ENCODE assay signal across 1 cellular context in the genomic region with DNA sequence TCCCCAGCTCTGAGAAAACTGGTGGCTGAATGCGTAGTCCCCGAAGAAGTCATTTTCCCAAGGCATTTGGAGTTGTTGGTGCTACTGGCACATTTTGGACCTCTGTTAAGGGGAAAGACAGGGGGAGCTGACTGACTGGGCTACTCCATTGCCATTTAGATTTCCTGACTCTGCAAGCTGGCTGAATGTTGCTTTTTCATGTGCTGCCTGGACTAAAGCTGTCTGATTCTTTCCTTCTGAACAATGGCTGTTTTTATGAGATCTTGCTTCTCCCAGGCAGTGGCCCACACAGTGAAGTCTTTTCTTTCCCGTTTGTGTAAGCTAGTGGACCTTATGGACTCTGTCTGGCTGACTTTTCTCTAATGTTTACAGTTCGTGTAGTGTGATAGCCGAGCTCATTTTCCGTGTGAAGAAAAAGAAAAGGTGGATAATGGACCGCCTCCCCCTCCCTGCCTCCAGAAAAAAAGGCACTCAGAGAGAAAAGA.
TF ChIP-seq lines count a peak whose summit lies in the region.

No MANE protein-coding gene starts in this region.

TF ChIP-seq in HepG2, 621 proteins besides CTCF, POLR2A, EP300 and RAD21 (continued from another document and continues in another):
- TF ChIP-seq HNF1A (IDR thresholded peaks at IDR 0.05; ENCODE audit: low read depth) (no peak), HNF1A (CRISPR knock-in tag; IDR thresholded peaks at IDR 0.05; ENCODE audit: borderline replicate concordance) (peak; percentile 52; the same call in 1 of the 2 replicates), NCOA2 (CRISPR knock-in tag; IDR thresholded peaks at IDR 0.05) (peak; percentile 65; the same call in 1 of the 2 replicates), ZFY (CRISPR knock-in tag; IDR thresholded peaks at IDR 0.05) (no peak), YY1 (IDR thresholded peaks at IDR 0.05; ENCODE audit: insufficient read depth, insufficient replicate concordance, low read depth, low read length) (peak; percentile 40), ZNF563 (CRISPR knock-in tag; IDR thresholded peaks at IDR 0.05) (no peak), HMG20A (CRISPR knock-in tag; IDR thresholded peaks at IDR 0.05; ENCODE audit: borderline replicate concordance) (peak; percentile 69; the same call in 1 of the 2 replicates), POLR2G (IDR thresholded peaks at IDR 0.05; ENCODE audit: low read depth, low read length) (peak; percentile 55; the same call in 1 of the 2 replicates), ZKSCAN8 (CRISPR knock-in tag; IDR thresholded peaks at IDR 0.05; ENCODE audit: borderline replicate concordance) (0 out of 2 replicates have a peak, but pooled peaks have one; percentile 29), TCF7L2 (IDR thresholded peaks at IDR 0.05; ENCODE audit: low read depth, low read length) (0 out of 2 replicates have a peak, but pooled peaks have one; percentile 18), CERS6 (CRISPR knock-in tag; IDR thresholded peaks at IDR 0.05) (no peak), SALL1 (CRISPR knock-in tag; IDR thresholded peaks at IDR 0.05) (peak; percentile 41; the same call in 1 of the 2 replicates), ZNF496 (CRISPR knock-in tag; IDR thresholded peaks at IDR 0.05; ENCODE audit: insufficient replicate concordance) (no peak), THAP11 (CRISPR knock-in tag; IDR thresholded peaks at IDR 0.05) (peak; percentile 39; the same call in 1 of the 2 replicates), SOX5 (CRISPR knock-in tag; IDR thresholded peaks at IDR 0.05; ENCODE audit: borderline replicate concordance) (peak; percentile 89), DMAP1 (CRISPR knock-in tag; IDR thresholded peaks at IDR 0.05) (peak; percentile 55; the same call in 1 of the 2 replicates), RBM22 (optimal IDR thresholded peaks at IDR 0.05; ENCODE audit: low read length) (peak; percentile 32), HNF4G (IDR thresholded peaks at IDR 0.05; ENCODE audit: borderline replicate concordance, low read depth, low read length) (peak; percentile 66), HNF4G (CRISPR knock-in tag; IDR thresholded peaks at IDR 0.05; ENCODE audit: borderline replicate concordance, low read depth) (0 out of 2 replicates have a peak, but pooled peaks have one; percentile 24), ARID5B (CRISPR knock-in tag; IDR thresholded peaks at IDR 0.05) (peak; percentile 79; the same call in 1 of the 2 replicates), ZSCAN25 (CRISPR knock-in tag; IDR thresholded peaks at IDR 0.05) (no peak), ZFP36L2 (CRISPR knock-in tag; IDR thresholded peaks at IDR 0.05) (no peak), ZNF441 (CRISPR knock-in tag; IDR thresholded peaks at IDR 0.05; ENCODE audit: borderline replicate concordance) (no peak), SP5 (CRISPR knock-in tag; IDR thresholded peaks at IDR 0.05; ENCODE audit: borderline replicate concordance, low read depth) (peak; percentile 47; the same call in 1 of the 2 replicates), ZNF530 (CRISPR knock-in tag; IDR thresholded peaks at IDR 0.05; ENCODE audit: low read depth) (no peak), FOXO1 (CRISPR knock-in tag; IDR thresholded peaks at IDR 0.05) (peak; percentile 53; the same call in 1 of the 2 replicates), HNF1B (CRISPR knock-in tag; IDR thresholded peaks at IDR 0.05) (no peak), MBNL3 (CRISPR knock-in tag; conservative IDR thresholded peaks at IDR 0.05) (no peak), PPARG (CRISPR knock-in tag; conservative IDR thresholded peaks at IDR 0.05) (peak; percentile 46; the same call in 1 of the 2 replicates), ZNF362 (CRISPR knock-in tag; IDR thresholded peaks at IDR 0.05; ENCODE audit: borderline replicate concordance) (0 out of 2 replicates have a peak, but pooled peaks have one; percentile 59)
- TF ChIP-seq, protein P1, sequence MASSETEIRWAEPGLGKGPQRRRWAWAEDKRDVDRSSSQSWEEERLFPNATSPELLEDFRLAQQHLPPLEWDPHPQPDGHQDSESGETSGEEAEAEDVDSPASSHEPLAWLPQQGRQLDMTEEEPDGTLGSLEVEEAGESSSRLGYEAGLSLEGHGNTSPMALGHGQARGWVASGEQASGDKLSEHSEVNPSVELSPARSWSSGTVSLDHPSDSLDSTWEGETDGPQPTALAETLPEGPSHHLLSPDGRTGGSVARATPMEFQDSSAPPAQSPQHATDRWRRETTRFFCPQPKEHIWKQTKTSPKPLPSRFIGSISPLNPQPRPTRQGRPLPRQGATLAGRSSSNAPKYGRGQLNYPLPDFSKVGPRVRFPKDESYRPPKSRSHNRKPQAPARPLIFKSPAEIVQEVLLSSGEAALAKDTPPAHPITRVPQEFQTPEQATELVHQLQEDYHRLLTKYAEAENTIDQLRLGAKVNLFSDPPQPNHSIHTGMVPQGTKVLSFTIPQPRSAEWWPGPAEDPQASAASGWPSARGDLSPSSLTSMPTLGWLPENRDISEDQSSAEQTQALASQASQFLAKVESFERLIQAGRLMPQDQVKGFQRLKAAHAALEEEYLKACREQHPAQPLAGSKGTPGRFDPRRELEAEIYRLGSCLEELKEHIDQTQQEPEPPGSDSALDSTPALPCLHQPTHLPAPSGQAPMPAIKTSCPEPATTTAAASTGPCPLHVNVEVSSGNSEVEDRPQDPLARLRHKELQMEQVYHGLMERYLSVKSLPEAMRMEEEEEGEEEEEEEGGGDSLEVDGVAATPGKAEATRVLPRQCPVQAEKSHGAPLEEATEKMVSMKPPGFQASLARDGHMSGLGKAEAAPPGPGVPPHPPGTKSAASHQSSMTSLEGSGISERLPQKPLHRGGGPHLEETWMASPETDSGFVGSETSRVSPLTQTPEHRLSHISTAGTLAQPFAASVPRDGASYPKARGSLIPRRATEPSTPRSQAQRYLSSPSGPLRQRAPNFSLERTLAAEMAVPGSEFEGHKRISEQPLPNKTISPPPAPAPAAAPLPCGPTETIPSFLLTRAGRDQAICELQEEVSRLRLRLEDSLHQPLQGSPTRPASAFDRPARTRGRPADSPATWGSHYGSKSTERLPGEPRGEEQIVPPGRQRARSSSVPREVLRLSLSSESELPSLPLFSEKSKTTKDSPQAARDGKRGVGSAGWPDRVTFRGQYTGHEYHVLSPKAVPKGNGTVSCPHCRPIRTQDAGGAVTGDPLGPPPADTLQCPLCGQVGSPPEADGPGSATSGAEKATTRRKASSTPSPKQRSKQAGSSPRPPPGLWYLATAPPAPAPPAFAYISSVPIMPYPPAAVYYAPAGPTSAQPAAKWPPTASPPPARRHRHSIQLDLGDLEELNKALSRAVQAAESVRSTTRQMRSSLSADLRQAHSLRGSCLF (CRISPR knock-in tag; IDR thresholded peaks at IDR 0.05; ENCODE audit: borderline replicate concordance) = no peak
- TF ChIP-seq, protein P2, sequence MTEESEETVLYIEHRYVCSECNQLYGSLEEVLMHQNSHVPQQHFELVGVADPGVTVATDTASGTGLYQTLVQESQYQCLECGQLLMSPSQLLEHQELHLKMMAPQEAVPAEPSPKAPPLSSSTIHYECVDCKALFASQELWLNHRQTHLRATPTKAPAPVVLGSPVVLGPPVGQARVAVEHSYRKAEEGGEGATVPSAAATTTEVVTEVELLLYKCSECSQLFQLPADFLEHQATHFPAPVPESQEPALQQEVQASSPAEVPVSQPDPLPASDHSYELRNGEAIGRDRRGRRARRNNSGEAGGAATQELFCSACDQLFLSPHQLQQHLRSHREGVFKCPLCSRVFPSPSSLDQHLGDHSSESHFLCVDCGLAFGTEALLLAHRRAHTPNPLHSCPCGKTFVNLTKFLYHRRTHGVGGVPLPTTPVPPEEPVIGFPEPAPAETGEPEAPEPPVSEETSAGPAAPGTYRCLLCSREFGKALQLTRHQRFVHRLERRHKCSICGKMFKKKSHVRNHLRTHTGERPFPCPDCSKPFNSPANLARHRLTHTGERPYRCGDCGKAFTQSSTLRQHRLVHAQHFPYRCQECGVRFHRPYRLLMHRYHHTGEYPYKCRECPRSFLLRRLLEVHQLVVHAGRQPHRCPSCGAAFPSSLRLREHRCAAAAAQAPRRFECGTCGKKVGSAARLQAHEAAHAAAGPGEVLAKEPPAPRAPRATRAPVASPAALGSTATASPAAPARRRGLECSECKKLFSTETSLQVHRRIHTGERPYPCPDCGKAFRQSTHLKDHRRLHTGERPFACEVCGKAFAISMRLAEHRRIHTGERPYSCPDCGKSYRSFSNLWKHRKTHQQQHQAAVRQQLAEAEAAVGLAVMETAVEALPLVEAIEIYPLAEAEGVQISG (CRISPR knock-in tag; IDR thresholded peaks at IDR 0.05) = 0 out of 2 replicates have a peak, but pooled peaks have one; percentile 15
- TF ChIP-seq, protein P3, sequence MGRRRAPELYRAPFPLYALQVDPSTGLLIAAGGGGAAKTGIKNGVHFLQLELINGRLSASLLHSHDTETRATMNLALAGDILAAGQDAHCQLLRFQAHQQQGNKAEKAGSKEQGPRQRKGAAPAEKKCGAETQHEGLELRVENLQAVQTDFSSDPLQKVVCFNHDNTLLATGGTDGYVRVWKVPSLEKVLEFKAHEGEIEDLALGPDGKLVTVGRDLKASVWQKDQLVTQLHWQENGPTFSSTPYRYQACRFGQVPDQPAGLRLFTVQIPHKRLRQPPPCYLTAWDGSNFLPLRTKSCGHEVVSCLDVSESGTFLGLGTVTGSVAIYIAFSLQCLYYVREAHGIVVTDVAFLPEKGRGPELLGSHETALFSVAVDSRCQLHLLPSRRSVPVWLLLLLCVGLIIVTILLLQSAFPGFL (CRISPR knock-in tag; IDR thresholded peaks at IDR 0.05) = no peak
